ENCODE assay signal across 9 cellular contexts in the genomic region with DNA sequence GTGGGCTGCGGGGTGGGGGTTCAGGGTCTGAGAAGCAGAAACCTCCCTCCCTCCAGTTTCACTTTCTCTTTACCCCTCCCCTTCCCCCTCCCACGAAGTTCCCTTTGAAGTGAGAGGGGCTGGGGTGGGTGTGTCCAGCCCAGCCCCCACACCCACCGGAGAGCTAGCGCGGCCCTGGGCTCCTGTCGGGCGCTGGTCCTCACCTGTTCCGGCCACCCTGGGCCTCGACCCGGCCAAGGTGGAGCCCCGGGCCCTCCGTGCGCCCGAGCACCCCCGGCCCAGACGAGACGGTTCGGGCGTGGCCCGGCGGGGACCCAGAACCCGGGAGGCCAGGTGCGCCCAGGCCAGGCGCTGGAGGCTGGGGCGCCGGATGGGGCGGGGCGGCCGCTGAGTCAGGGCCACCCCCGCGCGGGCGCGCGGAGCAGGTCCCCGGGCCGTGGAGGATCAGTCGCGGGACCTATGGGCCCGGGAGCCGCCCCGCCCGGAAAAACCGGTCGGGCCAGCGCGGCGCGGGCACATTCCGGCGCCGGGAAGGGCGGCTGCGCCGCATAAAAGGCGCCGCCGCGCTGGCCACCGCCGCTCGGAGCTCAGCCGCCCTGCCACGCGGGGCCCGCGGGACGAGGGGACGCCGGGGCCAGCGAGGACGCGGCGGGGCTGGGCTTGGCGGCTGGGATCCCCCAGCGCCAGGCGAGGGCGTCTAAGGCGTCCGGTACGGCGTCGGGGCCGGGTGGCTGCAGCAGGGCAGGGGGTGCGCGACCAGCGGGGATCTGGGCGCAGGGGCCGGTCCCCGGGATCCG. TPM values are rescaled to one million over a fixed set of nuclear protein-coding genes. Genes with fewer than 3 reads are reported as not detected.
A peak's percentile ranks its signal among the peaks of the same experiment; 100 is the strongest.
DNase-seq lines count a peak whose midpoint lies in the region; ATAC-seq and TF ChIP-seq lines count a peak whose summit lies in the region.
"Had no signal": no experiment of that assay in that cellular context is flagged by ENCODE, and none has a peak within 500 bp of the region (broad histone marks: within the 10 kb centered on the region; RNA-seq: fewer than 3 reads in every experiment).

No MANE protein-coding gene starts in this region.

- H3K27me3 ChIP-seq in BE2C = peaks cover 21% of the 10 kb centered on the region
- H3K27me3 ChIP-seq in neutrophil = peaks cover 85% of the 10 kb centered on the region

- H3K36me3 ChIP-seq in BE2C = no peaks in the 10 kb centered on the region
- no peaks in the 10 kb centered on the region for H3K36me3 ChIP-seq in neutrophil

- H3K27ac ChIP-seq in neutrophil = no peak overlapping the region

- ATAC-seq in HG03139 (IDR thresholded peaks at IDR 0.05; ENCODE audit: unreplicated experiment) (no peak), HG02642 (IDR thresholded peaks at IDR 0.05; ENCODE audit: poor library complexity, unreplicated experiment) (no peak), HG03095 (IDR thresholded peaks at IDR 0.05; ENCODE audit: unreplicated experiment) (no peak), GM21576 (IDR thresholded peaks at IDR 0.05; ENCODE audit: unreplicated experiment) (no peak)

- no peaks in the 10 kb centered on the region for H3K4me1 ChIP-seq in BE2C
- H3K4me1 ChIP-seq in neutrophil (ENCODE audit: control insufficient read depth in 1 of 2, insufficient read depth in 1 of 2, low read depth in 1 of 2, low read length in 1 of 2) = no peaks in the 10 kb centered on the region

- DNase-seq in BE2C = peak; percentile 13
- peak; percentile 35 for DNase-seq in RKO (ENCODE audit: low spot score)
- DNase-seq in fibroblast of the aortic adventitia (ENCODE audit: low read depth) = no peak

- H3K9me3 ChIP-seq in BE2C (no peaks in the 10 kb centered on the region), neutrophil (no peaks in the 10 kb centered on the region)

- H3K4me3 ChIP-seq in BE2C (ENCODE audit: low read depth, low read length) (peak overlapping the region; percentile 26), fibroblast of the aortic adventitia (ENCODE audit: low read depth, low read length) (peak overlapping the region; percentile 5), neutrophil (ENCODE audit: low read depth in 1 of 2, low read length in 1 of 2) (peak overlapping the region; percentile 20 to 32)

- no peak for TF ChIP-seq CTCF in BE2C (IDR thresholded peaks at IDR 0.05; ENCODE audit: low read depth, low read length)
- no peak for TF ChIP-seq CTCF in fibroblast of the aortic adventitia (IDR thresholded peaks at IDR 0.05; ENCODE audit: insufficient read depth, low read length)
- no peak for TF ChIP-seq CTCF in neutrophil (IDR thresholded peaks at IDR 0.05)

RNA-seq across cellular contexts. Expression of gene KIF26A, which starts 21.6 kb away (rescaled TPM):
- polyA plus RNA-seq in BE2C (2012; ENCODE audit: insufficient read depth, insufficient read length, low read depth) = 87.1 TPM
- total RNA-seq in fibroblast of the aortic adventitia (ENCODE audit: low replicate concordance) = under 0.01 TPM in 1 of 2 replicates, not detected in the other

RNA-seq across cellular contexts. Expression of gene ASPG, which starts 31.2 kb away (rescaled TPM):
- not detected for polyA plus RNA-seq in BE2C (2012; ENCODE audit: insufficient read depth, insufficient read length, low read depth)
- total RNA-seq in fibroblast of the aortic adventitia (ENCODE audit: low replicate concordance) = not detected in 2 replicates
- total RNA-seq: activated CD8-positive, alpha-beta memory T cell treated with anti-CD3 and anti-CD28 coated beads for 36 hours had no signal
